21 cellular contexts compared by ENCODE assay signal in genomic region chr4:14188214-14188613, GRCh38.
DNase-seq lines count a peak whose midpoint lies in the region; ATAC-seq, FAIRE-seq and TF ChIP-seq lines count a peak whose summit lies in the region.
"Had no signal": no experiment of that assay in that cellular context is flagged by ENCODE, and none has a peak within 500 bp of the region (broad histone marks: within the 10 kb centered on the region; RNA-seq: fewer than 3 reads in every experiment).

No MANE protein-coding gene starts in this region.

- no peak for TF ChIP-seq POLR2A in esophagus squamous epithelium (IDR thresholded peaks at IDR 0.05)

- intact Hi-C loops in cardiac septum (cut with DNase I) (no loop called here), esophagus squamous epithelium (cut with DNase I) (no loop called here)

- H3K36me3 Mint-ChIP-seq in memory B cell: no peaks in the 10 kb centered on the region
- H3K36me3 Mint-ChIP-seq: CD8-positive, alpha-beta T cell had no signal

- no peaks in the 10 kb centered on the region for H3K27me3 Mint-ChIP-seq in memory B cell
- H3K27me3 Mint-ChIP-seq: CD4-positive, alpha-beta T cell had no signal

- H3K9me3 Mint-ChIP-seq in memory B cell: peaks cover 2% of the 10 kb centered on the region
- H3K9me3 Mint-ChIP-seq: CD4-positive, alpha-beta T cell; CD8-positive, alpha-beta T cell had no signal

- H3K4me1 Mint-ChIP-seq in memory B cell: peaks cover 19% of the 10 kb centered on the region

- no peaks in the 10 kb centered on the region for H3K4me1 ChIP-seq in esophagus squamous epithelium
- H3K4me1 ChIP-seq: Caco-2 had no signal

- no peak overlapping the region for H3K27ac Mint-ChIP-seq in memory B cell
- H3K27ac Mint-ChIP-seq: CD4-positive, alpha-beta T cell; CD8-positive, alpha-beta T cell had no signal

- no peak overlapping the region for H3K27ac ChIP-seq in esophagus squamous epithelium
- H3K27ac ChIP-seq: BLaER1 treated with 17β-estradiol and CSF1 and Interleukin-3, amounts not matched to agents 10 nM and 100 nM; C4-2B had no signal

- TF ChIP-seq CTCF in esophagus squamous epithelium (IDR thresholded peaks at IDR 0.05): no peak

- peak; percentile 52 for ATAC-seq in GM18870 (IDR thresholded peaks at IDR 0.05; ENCODE audit: unreplicated experiment)
- ATAC-seq in memory B cell (ENCODE audit: low read depth): peak; percentile 22
- ATAC-seq: CD8-positive, alpha-beta T cell had no signal

- H3K36me3 ChIP-seq in esophagus squamous epithelium: no peaks in the 10 kb centered on the region
- H3K36me3 ChIP-seq: BLaER1 treated with 17β-estradiol and CSF1 and Interleukin-3, amounts not matched to agents 10 nM and 100 nM had no signal

- peak; percentile 64 for FAIRE-seq in GM18507 (lab: Jason Lieb, UNC)
- FAIRE-seq: A204.1, D721Med, GM12891 had no signal

- no peak for DNase-seq in GM18507 (ENCODE audit: extremely low spot score, insufficient read length, low read depth)
- DNase-seq in memory B cell (ENCODE audit: low spot score in 2 of 2): no peak
- no peak for DNase-seq in cardiac septum (ENCODE audit: low spot score)
- no peak for DNase-seq in DMS79 (lab: John Stamatoyannopoulos, UW)
- DNase-seq in NCI-H82 treated with DMSO at 0.1 percent for 48 hours (lab: John Stamatoyannopoulos, UW; ENCODE audit: unreplicated experiment): no peak
- no peak for DNase-seq in esophagus squamous epithelium (lab: John Stamatoyannopoulos, UW)
- DNase-seq: 8988T; ACHN; Caco-2; Calu3; CD4-positive, alpha-beta T cell; CD8-positive, alpha-beta T cell; DND-41; EL; GDM1 had no signal

- no peaks in the 10 kb centered on the region for H3K9me3 ChIP-seq in esophagus squamous epithelium
- H3K9me3 ChIP-seq: BLaER1 treated with 17β-estradiol and CSF1 and Interleukin-3, amounts not matched to agents 10 nM and 100 nM; Caco-2 had no signal

- no peak overlapping the region for H3K4me3 Mint-ChIP-seq in memory B cell
- H3K4me3 Mint-ChIP-seq: CD4-positive, alpha-beta T cell; CD8-positive, alpha-beta T cell had no signal

- H3K27me3 ChIP-seq in esophagus squamous epithelium: no peaks in the 10 kb centered on the region

- no peak overlapping the region for H3K4me3 ChIP-seq in esophagus squamous epithelium
- H3K4me3 ChIP-seq: BLaER1 treated with 17β-estradiol and CSF1 and Interleukin-3, amounts not matched to agents 10 nM and 100 nM had no signal
